Comparison of ENCODE assay signal across 13 cellular contexts in the genomic region with DNA sequence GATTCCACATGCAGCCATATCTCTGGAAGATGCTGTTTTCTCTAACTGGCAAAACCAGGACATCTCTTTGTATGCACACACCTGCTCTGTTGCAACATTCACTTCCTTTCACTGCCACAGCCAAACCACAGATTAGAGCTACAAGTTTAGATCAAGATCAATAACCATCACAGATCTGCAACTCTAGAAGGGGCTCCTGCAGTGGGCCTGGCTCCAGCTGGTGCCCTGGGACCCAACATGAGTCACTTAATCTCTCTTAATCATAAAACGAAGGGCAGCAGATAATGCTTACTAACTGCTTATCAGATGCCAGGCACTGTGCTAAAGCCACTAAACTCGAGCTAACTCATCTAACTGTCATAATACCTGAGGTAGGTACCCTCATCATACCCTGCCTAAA. TPM values are rescaled to one million over a fixed set of nuclear protein-coding genes. Genes with fewer than 3 reads are reported as not detected.
DNase-seq lines count a peak whose midpoint lies in the region; ATAC-seq and TF ChIP-seq lines count a peak whose summit lies in the region.
"Had no signal": no experiment of that assay in that cellular context is flagged by ENCODE, and none has a peak within 500 bp of the region (broad histone marks: within the 10 kb centered on the region; RNA-seq: fewer than 3 reads in every experiment).

No MANE protein-coding gene starts in this region.

- H3K36me3 ChIP-seq in WERI-Rb-1 = no peaks in the 10 kb centered on the region; the same call in 1 of the 2 replicates
- no peaks in the 10 kb centered on the region for H3K36me3 ChIP-seq in effector memory CD4-positive, alpha-beta T cell (ENCODE audit: control insufficient read depth, insufficient read depth, low read length)

- POLR2A ChIA-PET in activated CD4-positive, alpha-beta T cell treated with anti-CD3 and anti-CD28 coated beads, Interleukin-2, amount 10 ng/mL, durations not matched to agents 7 days and 5 days (lab: Charles Lee) = interaction anchor here (0.6 to 0.8 kb wide), 2 partner anchors 21 to 354 kb away, joined by 3 read pairs; no protein-coding TSS in a partner anchor

- peaks cover 16% of the 10 kb centered on the region for H3K4me1 ChIP-seq in effector memory CD4-positive, alpha-beta T cell (ENCODE audit: control insufficient read depth, insufficient read depth, low read length, poor library complexity, severe bottlenecking)

- H3K4me3 Mint-ChIP-seq in activated CD4-positive, alpha-beta T cell treated with anti-CD3 and anti-CD28 coated beads, Interleukin-2, amount 10 ng/mL, durations not matched to agents 7 days and 5 days = peak overlapping the region; percentile 39
- no peak overlapping the region for H3K4me3 Mint-ChIP-seq in progenitor cell of endocrine pancreas (ENCODE audit: low read depth)
- H3K4me3 Mint-ChIP-seq: activated naive CD8-positive, alpha-beta T cell treated with anti-CD3 and anti-CD28 coated beads for 36 hours had no signal

- no peak for ATAC-seq in GM19397 (IDR thresholded peaks at IDR 0.05; ENCODE audit: unreplicated experiment)

- no peaks in the 10 kb centered on the region for H3K9me3 ChIP-seq in WERI-Rb-1 (ENCODE audit: severe bottlenecking)
- H3K9me3 ChIP-seq in effector memory CD4-positive, alpha-beta T cell (ENCODE audit: control insufficient read depth, low read length) = no peaks in the 10 kb centered on the region

- no peaks in the 10 kb centered on the region for H3K27me3 Mint-ChIP-seq in activated CD4-positive, alpha-beta T cell treated with anti-CD3 and anti-CD28 coated beads, Interleukin-2, amount 10 ng/mL, durations not matched to agents 7 days and 5 days
- no peaks in the 10 kb centered on the region for H3K27me3 Mint-ChIP-seq in progenitor cell of endocrine pancreas
- H3K27me3 Mint-ChIP-seq: activated naive CD8-positive, alpha-beta T cell treated with anti-CD3 and anti-CD28 coated beads for 36 hours had no signal

- H3K27ac Mint-ChIP-seq in activated CD4-positive, alpha-beta T cell treated with anti-CD3 and anti-CD28 coated beads, Interleukin-2, amount 10 ng/mL, durations not matched to agents 7 days and 5 days = peak overlapping the region; percentile 82
- peak overlapping the region; percentile 6 for H3K27ac Mint-ChIP-seq in progenitor cell of endocrine pancreas
- H3K27ac Mint-ChIP-seq: activated naive CD8-positive, alpha-beta T cell treated with anti-CD3 and anti-CD28 coated beads for 36 hours had no signal

- no peaks in the 10 kb centered on the region for H3K9me3 Mint-ChIP-seq in activated CD4-positive, alpha-beta T cell treated with anti-CD3 and anti-CD28 coated beads, Interleukin-2, amount 10 ng/mL, durations not matched to agents 7 days and 5 days
- no peaks in the 10 kb centered on the region for H3K9me3 Mint-ChIP-seq in progenitor cell of endocrine pancreas (ENCODE audit: low read depth)
- H3K9me3 Mint-ChIP-seq: activated naive CD8-positive, alpha-beta T cell treated with anti-CD3 and anti-CD28 coated beads for 36 hours had no signal

- no peak for TF ChIP-seq POLR2A in NB4 (IDR thresholded peaks at IDR 0.05; ENCODE audit: extremely low read depth, insufficient read length)

- H3K27ac ChIP-seq in WERI-Rb-1 = no peak overlapping the region
- H3K27ac ChIP-seq in effector memory CD4-positive, alpha-beta T cell (ENCODE audit: insufficient read depth, low read length, poor library complexity, severe bottlenecking) = no peak overlapping the region
- H3K27ac ChIP-seq: epithelial cell of prostate had no signal

- peaks cover 36% of the 10 kb centered on the region for H3K36me3 Mint-ChIP-seq in activated CD4-positive, alpha-beta T cell treated with anti-CD3 and anti-CD28 coated beads, Interleukin-2, amount 10 ng/mL, durations not matched to agents 7 days and 5 days (ENCODE audit: low read depth)
- peaks cover 2% of the 10 kb centered on the region for H3K36me3 Mint-ChIP-seq in progenitor cell of endocrine pancreas (ENCODE audit: insufficient read depth)
- H3K36me3 Mint-ChIP-seq: activated naive CD8-positive, alpha-beta T cell treated with anti-CD3 and anti-CD28 coated beads for 36 hours had no signal

- TF ChIP-seq CTCF in NB4 (IDR thresholded peaks at IDR 0.05; ENCODE audit: low read depth, low read length) = no peak
- TF ChIP-seq CTCF in WERI-Rb-1 (IDR thresholded peaks at IDR 0.05; ENCODE audit: low read depth, low read length) = no peak
- no peak for TF ChIP-seq CTCF in progenitor cell of endocrine pancreas (IDR thresholded peaks at IDR 0.05; ENCODE audit: unreplicated experiment)

- peak; percentile 41 for DNase-seq in activated CD4-positive, alpha-beta T cell treated with anti-CD3 and anti-CD28 coated beads, Interleukin-2, amount 10 ng/mL, durations not matched to agents 7 days and 5 days
- DNase-seq in activated CD4-positive, alpha-beta T cell treated with anti-CD3 and anti-CD28 coated beads, Interleukin-2, amount 50 U/mL, for 48 hours = no peak
- DNase-seq in NB4 (ENCODE audit: low read depth) (peak; percentile 24), WERI-Rb-1 (peak; percentile 60), progenitor cell of endocrine pancreas (ENCODE audit: low spot score, unreplicated experiment) (no peak), AG08395 (ENCODE audit: low spot score) (no peak)
- no peak for DNase-seq in effector memory CD4-positive, alpha-beta T cell
- DNase-seq: activated naive CD8-positive, alpha-beta T cell treated with anti-CD3 and anti-CD28 coated beads for 36 hours; NCI-H226; retina; RPMI8226 had no signal

- no peak overlapping the region for H3K4me3 ChIP-seq in NB4 (ENCODE audit: low read depth, low read length)
- H3K4me3 ChIP-seq in WERI-Rb-1 (ENCODE audit: low read depth, low read length) = no peak overlapping the region
- H3K4me3 ChIP-seq in effector memory CD4-positive, alpha-beta T cell (ENCODE audit: insufficient read depth, low read depth, low read length, poor library complexity, severe bottlenecking) = no peak overlapping the region

- CTCF ChIA-PET in activated CD4-positive, alpha-beta T cell treated with anti-CD3 and anti-CD28 coated beads, Interleukin-2, amount 10 ng/mL, durations not matched to agents 7 days and 5 days (lab: Charles Lee) = interaction anchor here (1.8 kb wide), 1 partner anchor 10 kb away, joined by 4 read pairs; no protein-coding TSS in a partner anchor

- H3K4me1 Mint-ChIP-seq in activated CD4-positive, alpha-beta T cell treated with anti-CD3 and anti-CD28 coated beads, Interleukin-2, amount 10 ng/mL, durations not matched to agents 7 days and 5 days = peaks cover 79% of the 10 kb centered on the region
- peaks cover 19% of the 10 kb centered on the region for H3K4me1 Mint-ChIP-seq in progenitor cell of endocrine pancreas (ENCODE audit: low read depth)

- H3K27me3 ChIP-seq in WERI-Rb-1 (ENCODE audit: insufficient read depth, low read depth, severe bottlenecking) = no peaks in the 10 kb centered on the region
- no peaks in the 10 kb centered on the region for H3K27me3 ChIP-seq in effector memory CD4-positive, alpha-beta T cell (replicated peaks; ENCODE audit: control insufficient read depth, insufficient read depth, low read length, poor library complexity, severe bottlenecking)

RNA-seq across cellular contexts. Expression of gene SMCO4, which starts 22.1 kb away (rescaled TPM):
- 10 to 100 TPM; 35.4 to 41.9 TPM for total RNA-seq in activated CD4-positive, alpha-beta T cell treated with anti-CD3 and anti-CD28 coated beads, Interleukin-2, amount 10 ng/mL, durations not matched to agents 7 days and 5 days
- total RNA-seq in progenitor cell of endocrine pancreas = 25.9 and 26.5 TPM in 2 replicates

Comparison
In these comparisons a context has a peak if more than half of its experiments do, and no peak if none do; other contexts are left out.
1. DNase-seq: peak in activated CD4-positive, alpha-beta T cell treated with anti-CD3 and anti-CD28 coated beads, Interleukin-2, amount 10 ng/mL, durations not matched to agents 7 days and 5 days (single experiment), NB4 (single experiment) and WERI-Rb-1 (single experiment); none in activated CD4-positive, alpha-beta T cell treated with anti-CD3 and anti-CD28 coated beads, Interleukin-2, amount 50 U/mL, for 48 hours (0 of 2), progenitor cell of endocrine pancreas (single experiment), effector memory CD4-positive, alpha-beta T cell (0 of 3) and AG08395 (single experiment).